In the genomic region with DNA sequence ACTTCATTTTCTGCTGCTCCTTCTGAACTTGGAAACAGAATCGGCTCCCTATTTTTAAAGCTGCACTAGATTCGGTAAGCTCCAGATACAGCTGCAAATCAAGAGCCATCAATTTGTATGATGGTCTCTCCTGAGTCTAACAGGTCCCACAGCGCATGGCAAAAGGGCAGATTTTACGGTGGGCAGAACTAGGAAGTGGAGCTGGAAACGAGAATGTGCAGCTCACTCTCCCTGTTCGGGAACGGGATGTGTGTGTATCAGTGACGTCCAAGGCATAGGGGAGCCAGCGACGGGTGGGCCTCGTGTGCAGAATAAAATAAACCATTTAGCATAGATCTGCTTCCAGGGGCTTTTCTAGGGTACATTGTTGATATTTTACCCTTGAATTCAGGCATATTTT, we compare ENCODE assay signal across 1 cellular context.
TF ChIP-seq lines count a peak whose summit lies in the region.

No MANE protein-coding gene starts in this region.

TF ChIP-seq in liver, 16 proteins besides CTCF, POLR2A, EP300 and RAD21 (continued from another document):
- TF ChIP-seq ZBTB33 (IDR thresholded peaks at IDR 0.05): no peak
- TF ChIP-seq, protein P1, sequence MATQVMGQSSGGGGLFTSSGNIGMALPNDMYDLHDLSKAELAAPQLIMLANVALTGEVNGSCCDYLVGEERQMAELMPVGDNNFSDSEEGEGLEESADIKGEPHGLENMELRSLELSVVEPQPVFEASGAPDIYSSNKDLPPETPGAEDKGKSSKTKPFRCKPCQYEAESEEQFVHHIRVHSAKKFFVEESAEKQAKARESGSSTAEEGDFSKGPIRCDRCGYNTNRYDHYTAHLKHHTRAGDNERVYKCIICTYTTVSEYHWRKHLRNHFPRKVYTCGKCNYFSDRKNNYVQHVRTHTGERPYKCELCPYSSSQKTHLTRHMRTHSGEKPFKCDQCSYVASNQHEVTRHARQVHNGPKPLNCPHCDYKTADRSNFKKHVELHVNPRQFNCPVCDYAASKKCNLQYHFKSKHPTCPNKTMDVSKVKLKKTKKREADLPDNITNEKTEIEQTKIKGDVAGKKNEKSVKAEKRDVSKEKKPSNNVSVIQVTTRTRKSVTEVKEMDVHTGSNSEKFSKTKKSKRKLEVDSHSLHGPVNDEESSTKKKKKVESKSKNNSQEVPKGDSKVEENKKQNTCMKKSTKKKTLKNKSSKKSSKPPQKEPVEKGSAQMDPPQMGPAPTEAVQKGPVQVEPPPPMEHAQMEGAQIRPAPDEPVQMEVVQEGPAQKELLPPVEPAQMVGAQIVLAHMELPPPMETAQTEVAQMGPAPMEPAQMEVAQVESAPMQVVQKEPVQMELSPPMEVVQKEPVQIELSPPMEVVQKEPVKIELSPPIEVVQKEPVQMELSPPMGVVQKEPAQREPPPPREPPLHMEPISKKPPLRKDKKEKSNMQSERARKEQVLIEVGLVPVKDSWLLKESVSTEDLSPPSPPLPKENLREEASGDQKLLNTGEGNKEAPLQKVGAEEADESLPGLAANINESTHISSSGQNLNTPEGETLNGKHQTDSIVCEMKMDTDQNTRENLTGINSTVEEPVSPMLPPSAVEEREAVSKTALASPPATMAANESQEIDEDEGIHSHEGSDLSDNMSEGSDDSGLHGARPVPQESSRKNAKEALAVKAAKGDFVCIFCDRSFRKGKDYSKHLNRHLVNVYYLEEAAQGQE (IDR thresholded peaks at IDR 0.05): no peak
- no peak for TF ChIP-seq RXRA (IDR thresholded peaks at IDR 0.05)
- TF ChIP-seq JUND (IDR thresholded peaks at IDR 0.05): no peak
- no peak for TF ChIP-seq TAF1 (conservative IDR thresholded peaks at IDR 0.05)
- no peak for TF ChIP-seq FOXA1 (IDR thresholded peaks at IDR 0.05)
- no peak for TF ChIP-seq YY1 (IDR thresholded peaks at IDR 0.05)
- no peak for TF ChIP-seq HNF4A (conservative IDR thresholded peaks at IDR 0.05)
- no peak for TF ChIP-seq NR2F2 (IDR thresholded peaks at IDR 0.05)
- TF ChIP-seq MAX (IDR thresholded peaks at IDR 0.05): no peak
TF ChIP-seq in liver: peak in this region for 0.
